Comparison of ENCODE assay signal across 27 cellular contexts in genomic region chr22:25645266-25645665, GRCh38.
DNase-seq lines count a peak whose midpoint lies in the region; ATAC-seq and TF ChIP-seq lines count a peak whose summit lies in the region.
"Had no signal": no experiment of that assay in that cellular context is flagged by ENCODE, and none has a peak within 500 bp of the region (broad histone marks: within the 10 kb centered on the region; RNA-seq: fewer than 3 reads in every experiment).

No MANE protein-coding gene starts in this region.

- intact Hi-C loops in MCF 10A (cut with micrococcal nuclease) = no loop called here
- intact Hi-C loops in mammary epithelial cell (cut with micrococcal nuclease) = no loop called here

- H3K9me3 ChIP-seq in mammary epithelial cell (replicated peaks; ENCODE audit: insufficient read depth, low read length) (no peaks in the 10 kb centered on the region), subcutaneous abdominal adipose tissue (ENCODE audit: control insufficient read depth in 5 of 5, low read length in 5 of 5) (peaks cover 0 to under 1% (median 0%) of the 10 kb centered on the region in 5 donors)
- H3K9me3 ChIP-seq: body of pancreas, colonic mucosa, ovary had no signal

- H3K9ac ChIP-seq in mammary epithelial cell (ENCODE audit: insufficient read depth, low read length) (no peak overlapping the region), subcutaneous abdominal adipose tissue (ENCODE audit: low read length in 5 of 5) (no peak overlapping the region)
- H3K9ac ChIP-seq: KMS-11 had no signal

- H3K27ac ChIP-seq in mammary epithelial cell (ENCODE audit: insufficient read depth, low read depth, low read length) (no peak overlapping the region), subcutaneous abdominal adipose tissue (ENCODE audit: low read depth, low read length) (peak overlapping the region; percentile 26)
- H3K27ac ChIP-seq: body of pancreas, colonic mucosa, KMS-11, ovary, SK-N-MC had no signal

- peaks cover 2% of the 10 kb centered on the region for H3K79me2 ChIP-seq in mammary epithelial cell (ENCODE audit: insufficient read depth, low read length)

- no peak for ATAC-seq in HG03571 (IDR thresholded peaks at IDR 0.05; ENCODE audit: unreplicated experiment)
- ATAC-seq: activated CD4-positive, CD25-positive, alpha-beta regulatory T cell treated with anti-CD3 and anti-CD28 coated beads, Interleukin-2, amount 50 U/mL, for 24 hours; body of pancreas; right cardiac atrium had no signal

- BruUV-seq in MCF 10A (replicated peaks; lab: Mats Ljungman, UMichigan) = no TSS peak
- BruUV-seq in mammary epithelial cell (replicated peaks; lab: Mats Ljungman, UMichigan) = no TSS peak

- peaks cover 6% of the 10 kb centered on the region for H3K4me1 ChIP-seq in mammary epithelial cell (ENCODE audit: insufficient read depth, low read length)
- peaks cover 0 to 18% (median 3%) of the 10 kb centered on the region in 5 donors for H3K4me1 ChIP-seq in subcutaneous abdominal adipose tissue (ENCODE audit: control insufficient read depth in 5 of 5, insufficient read depth in 5 of 5, low read length in 5 of 5)
- H3K4me1 ChIP-seq: body of pancreas, colonic mucosa had no signal

- no peak overlapping the region for H3K4me2 ChIP-seq in mammary epithelial cell (ENCODE audit: insufficient read depth, low read depth, low read length)
- H3K4me2 ChIP-seq: KMS-11 had no signal

- H4K20me1 ChIP-seq in mammary epithelial cell (ENCODE audit: insufficient read depth, low read length) = no peaks in the 10 kb centered on the region

- POLR2A ChIA-PET in MCF 10A (lab: Yijun Ruan, JAX) = interaction anchor here (1.4 to 1.5 kb wide), 2 partner anchors 9 to 23 kb away, joined by 3 to 5 read pairs; no protein-coding TSS in a partner anchor

- peaks cover 7% of the 10 kb centered on the region for H3K9me3 Mint-ChIP-seq in MCF 10A (ENCODE audit: unreplicated experiment)
- H3K9me3 Mint-ChIP-seq: activated naive CD4-positive, alpha-beta T cell treated with anti-CD3 and anti-CD28 coated beads, Interleukin-2, amount 10 ng/mL, durations not matched to agents 7 days and 5 days; naive B cell had no signal

- 94% methylated on average over 5 of the region's 6 CpGs for WGBS in mammary epithelial cell (ENCODE audit: low coverage, missing lambda C conversion rate)

- CTCF ChIA-PET in MCF 10A (lab: Yijun Ruan, JAX) (interaction anchor here (0.6 to 1.3 kb wide), 4 partner anchors 9 to 442 kb away, joined by 3 to 5 read pairs (median 4); no protein-coding TSS in a partner anchor), mammary epithelial cell (lab: Charles Lee; ENCODE audit: low non-redundant PET) (no interaction called here)

- TF ChIP-seq CTCF in MCF 10A (IDR thresholded peaks at IDR 0.05; ENCODE audit: unreplicated experiment) (no peak), mammary epithelial cell (conservative IDR thresholded peaks at IDR 0.05 in 1 of 2, IDR thresholded peaks at IDR 0.05 in 1 of 2; ENCODE audit: extremely low read depth in 1 of 2, insufficient read depth in 1 of 2, low read depth in 1 of 2, low read length in 2 of 2) (no peak), astrocyte of the cerebellum (IDR thresholded peaks at IDR 0.05; ENCODE audit: low read depth, low read length, missing control alignments) (no peak), fibroblast of the aortic adventitia (IDR thresholded peaks at IDR 0.05; ENCODE audit: insufficient read depth, low read length) (no peak)

- dilution Hi-C loops in mammary epithelial cell (cut with HindIII; ENCODE audit: low sequenced_read_pairs) = no loop called here

- H3K27me3 Mint-ChIP-seq in MCF 10A (ENCODE audit: insufficient read depth, unreplicated experiment) = no peaks in the 10 kb centered on the region
- H3K27me3 Mint-ChIP-seq: activated naive CD4-positive, alpha-beta T cell treated with anti-CD3 and anti-CD28 coated beads, Interleukin-2, amount 10 ng/mL, durations not matched to agents 7 days and 5 days; naive B cell had no signal

- no peak overlapping the region for H2AFZ ChIP-seq in mammary epithelial cell (ENCODE audit: low read depth, low read length)

- H3K27me3 ChIP-seq in mammary epithelial cell (ENCODE audit: insufficient read depth, low read length) = no peaks in the 10 kb centered on the region
- no peaks in the 10 kb centered on the region for H3K27me3 ChIP-seq in subcutaneous abdominal adipose tissue (ENCODE audit: control insufficient read depth in 5 of 5, insufficient read depth in 4 of 5, low read length in 5 of 5)
- H3K27me3 ChIP-seq: body of pancreas, colonic mucosa, ovary had no signal

- no peak overlapping the region for H3K27ac Mint-ChIP-seq in MCF 10A (ENCODE audit: low read depth, unreplicated experiment)
- H3K27ac Mint-ChIP-seq: activated naive CD4-positive, alpha-beta T cell treated with anti-CD3 and anti-CD28 coated beads, Interleukin-2, amount 10 ng/mL, durations not matched to agents 7 days and 5 days; H9; T-helper 2 cell treated with Interferon-gamma antibody and Interleukin-4, amounts not matched to agents 5 μg/mL and 100 μg/mL, for 36 hours had no signal

- in situ Hi-C loops in mammary epithelial cell (cut with MboI; ENCODE audit: low sequenced_read_pairs in 2 of 2) (no loop called here), astrocyte of the cerebellum (cut with HindIII; ENCODE audit: low sequenced_read_pairs) (no loop called here)

- peaks cover 12% of the 10 kb centered on the region for H3K4me1 Mint-ChIP-seq in MCF 10A (ENCODE audit: insufficient read depth, unreplicated experiment)

- H3K4me3 ChIP-seq in mammary epithelial cell (replicated peaks in 1 of 3; ENCODE audit: insufficient read depth in 1 of 3, low read depth in 2 of 3, low read length in 3 of 3) (no peak overlapping the region), astrocyte of the cerebellum (ENCODE audit: low read depth, low read length) (no peak overlapping the region), fibroblast of the aortic adventitia (ENCODE audit: low read depth, low read length) (no peak overlapping the region), subcutaneous abdominal adipose tissue (ENCODE audit: low read depth in 1 of 5, low read length in 5 of 5) (no peak overlapping the region)
- H3K4me3 ChIP-seq: body of pancreas, colonic mucosa, ovary, SK-N-MC had no signal

- H3K36me3 ChIP-seq in mammary epithelial cell (ENCODE audit: insufficient read depth, low read length) = no peaks in the 10 kb centered on the region
- H3K36me3 ChIP-seq in subcutaneous abdominal adipose tissue (ENCODE audit: control insufficient read depth in 5 of 5, insufficient read depth in 5 of 5, low read length in 5 of 5) = peaks cover under 1 to 12% (median 4%) of the 10 kb centered on the region in 5 donors
- H3K36me3 ChIP-seq: colonic mucosa, ovary had no signal

- peaks cover 6% of the 10 kb centered on the region for H3K36me3 Mint-ChIP-seq in MCF 10A (ENCODE audit: insufficient read depth, unreplicated experiment)

- H3K4me3 Mint-ChIP-seq in MCF 10A (ENCODE audit: unreplicated experiment) = no peak overlapping the region
- H3K4me3 Mint-ChIP-seq: activated naive CD4-positive, alpha-beta T cell treated with anti-CD3 and anti-CD28 coated beads, Interleukin-2, amount 10 ng/mL, durations not matched to agents 7 days and 5 days; H9; T-helper 2 cell treated with Interferon-gamma antibody and Interleukin-4, amounts not matched to agents 5 μg/mL and 100 μg/mL, for 36 hours had no signal

- DNase-seq in MCF 10A (ENCODE audit: unreplicated experiment) = peak; percentile 14
- DNase-seq in mammary epithelial cell = no peak
- peak; percentile 39 for DNase-seq in astrocyte of the cerebellum (ENCODE audit: low read depth)
- peak; percentile 59 for DNase-seq in fibroblast of the aortic adventitia (ENCODE audit: low read depth)
- DNase-seq in NK-92 treated with Interleukin-12 subunit alpha and Interleukin-12 subunit beta, amount 100 ng/mL, for 24 hours (lab: John Stamatoyannopoulos, UW) = no peak
- DNase-seq in COR-L47 (lab: John Stamatoyannopoulos, UW) = no peak
- DNase-seq: activated CD8-positive, alpha-beta memory T cell treated with anti-CD3 and anti-CD28 coated beads for 24 hours; activated naive CD4-positive, alpha-beta T cell treated with anti-CD3 and anti-CD28 coated beads, Interleukin-2, amount 10 ng/mL, durations not matched to agents 7 days and 5 days; activated T-cell treated with anti-CD3 and anti-CD28 coated beads, Interleukin-2, amount 50 U/mL, for 48 hours; body of pancreas; colonic mucosa; DMS153; foreskin melanocyte; H9; kidney; naive B cell; NCI-H1105; NCI-H510A treated with DMSO at 0.1 percent for 48 hours; ovary; right cardiac atrium; RPMI8226 had no signal

Comparison
In these comparisons a context has a peak if more than half of its experiments do, and no peak if none do; other contexts are left out.
1. DNase-seq: peak in MCF 10A (single experiment), astrocyte of the cerebellum (single experiment) and fibroblast of the aortic adventitia (single experiment); none in mammary epithelial cell (single experiment), NK-92 treated with Interleukin-12 subunit alpha and Interleukin-12 subunit beta, amount 100 ng/mL, for 24 hours (single experiment) and COR-L47 (single experiment).